Comparison of ENCODE assay signal across 8 cellular contexts in genomic region chr19:46697142-46697960, GRCh38. TPM values are rescaled to one million over a fixed set of nuclear protein-coding genes. Genes with fewer than 3 reads are reported as not detected.
DNase-seq lines count a peak whose midpoint lies in the region; ATAC-seq, FAIRE-seq and TF ChIP-seq lines count a peak whose summit lies in the region.

No MANE protein-coding gene starts in this region.

- CTCF ChIA-PET in endothelial cell of umbilical vein (lab: Charles Lee), result interaction anchor here (0.7 to 1.6 kb wide), 9 partner anchors 9 to 167 kb away, joined by 3 to 7 read pairs (median 3); no protein-coding TSS in a partner anchor

- H3K4me1 ChIP-seq in DND-41 (ENCODE audit: insufficient read depth, low read length) (no peaks in the 10 kb centered on the region), endothelial cell of umbilical vein (ENCODE audit: control insufficient read depth, extremely low read depth, insufficient read depth, low read length) (no peaks in the 10 kb centered on the region), mesendoderm (ENCODE audit: control insufficient read depth, low read depth, low read length) (no peaks in the 10 kb centered on the region), uterus (no peaks in the 10 kb centered on the region)

- POLR2A ChIA-PET in endothelial cell of umbilical vein (lab: Charles Lee), result interaction anchor here (0.6 kb wide), 1 partner anchor 1193 kb away, joined by 5 read pairs; no protein-coding TSS in a partner anchor

- dilution Hi-C loops in endothelial cell of umbilical vein (cut with MboI; ENCODE audit: extremely low pct_ligation_motif_present, low sequenced_read_pairs), result no loop called here

- H3K27ac ChIP-seq in DND-41 (ENCODE audit: low read length), result no peak overlapping the region
- H3K27ac ChIP-seq in endothelial cell of umbilical vein (ENCODE audit: insufficient read depth, low read depth, low read length), result no peak overlapping the region
- H3K27ac ChIP-seq in mesendoderm (ENCODE audit: low read depth, low read length), result no peak overlapping the region
- peak overlapping the region in 1 of 2 donors; percentile 27 for H3K27ac ChIP-seq in uterus

- no peak overlapping the region for H3K23ac ChIP-seq in mesendoderm (ENCODE audit: low read length)

- intact Hi-C loops in endothelial cell of umbilical vein (cut with micrococcal nuclease) (loop anchor here (2.0 kb wide), 1 partner anchor 31 kb away; no protein-coding TSS in a partner anchor), uterus (cut with DNase I; ENCODE audit: low total_unique reads) (no loop called here)

- H3K56ac ChIP-seq in mesendoderm (ENCODE audit: low read length), result peak overlapping the region; percentile 84

- no TSS peak for BruUV-seq in endothelial cell of umbilical vein (replicated peaks; lab: Mats Ljungman, UMichigan)

- TF ChIP-seq POLR2A in endothelial cell of umbilical vein (IDR thresholded peaks at IDR 0.05; ENCODE audit: low read depth, low read length) (no peak), uterus (IDR thresholded peaks at IDR 0.05) (no peak)

- no peaks in the 10 kb centered on the region for H3K9me1 ChIP-seq in endothelial cell of umbilical vein (replicated peaks; ENCODE audit: control insufficient read depth, extremely low read depth, insufficient read depth, low read length)

- H3K18ac ChIP-seq in mesendoderm (ENCODE audit: low read length), result no peak overlapping the region

- H2BK120ac ChIP-seq in mesendoderm (ENCODE audit: low read depth, low read length), result no peak overlapping the region

- H3K4me3 ChIP-seq in DND-41 (ENCODE audit: low read depth in 1 of 2, low read length in 2 of 2) (no peak overlapping the region), endothelial cell of umbilical vein (replicated peaks in 1 of 3; ENCODE audit: insufficient read depth in 1 of 3, low read depth in 1 of 3, low read length in 3 of 3) (no peak overlapping the region), mesendoderm (ENCODE audit: low read length) (no peak overlapping the region), uterus (peak overlapping the region in 1 of 2 donors; percentile 6)

- H2AFZ ChIP-seq in DND-41 (ENCODE audit: low read depth, low read length) (no peak overlapping the region), endothelial cell of umbilical vein (ENCODE audit: low read depth, low read length) (no peak overlapping the region)

- H2BK15ac ChIP-seq in mesendoderm (replicated peaks; ENCODE audit: low read depth), result no peak overlapping the region

- DNase-seq in DND-41, result peak; percentile 58
- peak; percentile 69 for DNase-seq in NCI-H748 treated with DMSO at 0.1 percent for 48 hours (lab: John Stamatoyannopoulos, UW)
- DNase-seq in endothelial cell of umbilical vein (ENCODE audit: low read depth, low spot score), result peak; percentile 76
- DNase-seq in mesendoderm, result peak; percentile 98
- DNase-seq in uterus, result peak; percentile 89 to 90
- no peak for DNase-seq in NCI-H1092 (lab: John Stamatoyannopoulos, UW)

- peaks cover 95% of the 10 kb centered on the region for H3K36me3 ChIP-seq in DND-41 (ENCODE audit: insufficient read depth, low read length)
- peaks cover 22 to 64% of the 10 kb centered on the region in 2 experiments for H3K36me3 ChIP-seq in endothelial cell of umbilical vein (ENCODE audit: control insufficient read depth in 2 of 2, extremely low read depth in 1 of 2, insufficient read depth in 2 of 2, low read length in 2 of 2)
- H3K36me3 ChIP-seq in mesendoderm (ENCODE audit: control insufficient read depth, insufficient read depth, low read length), result peaks cover 17% of the 10 kb centered on the region
- no peaks in the 10 kb centered on the region for H3K36me3 ChIP-seq in uterus

- no peak overlapping the region for H2AK5ac ChIP-seq in mesendoderm (ENCODE audit: low read length)

- no CpG with 5 or more reads among the region's 42 CpGs for WGBS in mesendoderm (ENCODE audit: extremely low coverage, insufficient coverage, low lambda C conversion rate)

- H3K4me2 ChIP-seq in DND-41 (ENCODE audit: insufficient read depth, low read length) (no peak overlapping the region), endothelial cell of umbilical vein (ENCODE audit: insufficient read depth, low read length) (no peak overlapping the region), mesendoderm (ENCODE audit: low read length) (peak overlapping the region; percentile 74)

- no peak overlapping the region for H3K4ac ChIP-seq in mesendoderm (ENCODE audit: low read depth, low read length)

- H4K8ac ChIP-seq in mesendoderm (ENCODE audit: low read depth, low read length), result no peak overlapping the region

- no peak overlapping the region for H2BK5ac ChIP-seq in mesendoderm (ENCODE audit: low read length)

- peaks cover 2% of the 10 kb centered on the region for H3K79me1 ChIP-seq in mesendoderm (ENCODE audit: low read length)

- FAIRE-seq in endothelial cell of umbilical vein (lab: Jason Lieb, UNC), result peak; percentile 74

- H3K9me3 ChIP-seq in DND-41 (ENCODE audit: insufficient read depth, low read length, severe bottlenecking) (no peaks in the 10 kb centered on the region), endothelial cell of umbilical vein (replicated peaks; ENCODE audit: control insufficient read depth, insufficient read depth, low read length) (no peaks in the 10 kb centered on the region), uterus (no peaks in the 10 kb centered on the region)

- peak; percentile 67 for ATAC-seq in DND-41 (ENCODE audit: insufficient read depth, low read depth)
- ATAC-seq in HG03342 (IDR thresholded peaks at IDR 0.05; ENCODE audit: unreplicated experiment), result no peak
- ATAC-seq in HG03457 (IDR thresholded peaks at IDR 0.05; ENCODE audit: unreplicated experiment), result no peak

- TF ChIP-seq CTCF in DND-41 (IDR thresholded peaks at IDR 0.05; ENCODE audit: borderline replicate concordance, extremely low read depth, low read length, poor library complexity, severe bottlenecking) (no peak), endothelial cell of umbilical vein (IDR thresholded peaks at IDR 0.05; ENCODE audit: extremely low read depth in 1 of 2, insufficient read depth in 1 of 2, low read depth in 1 of 2, low read length in 2 of 2) (no peak), uterus (IDR thresholded peaks at IDR 0.05) (no peak)

- H4K20me1 ChIP-seq in DND-41 (ENCODE audit: insufficient read depth, low read length), result peaks cover 26% of the 10 kb centered on the region
- H4K20me1 ChIP-seq in endothelial cell of umbilical vein (replicated peaks; ENCODE audit: control insufficient read depth, extremely low read depth, insufficient read depth, low read length), result no peaks in the 10 kb centered on the region

- H3K79me2 ChIP-seq in DND-41 (ENCODE audit: insufficient read depth, low read length), result no peaks in the 10 kb centered on the region
- no peaks in the 10 kb centered on the region for H3K79me2 ChIP-seq in endothelial cell of umbilical vein (ENCODE audit: control insufficient read depth, insufficient read depth, low read length)
- H3K79me2 ChIP-seq in mesendoderm (ENCODE audit: control insufficient read depth, insufficient read depth, low read length), result peaks cover 1% of the 10 kb centered on the region

- no peak overlapping the region for H4K5ac ChIP-seq in mesendoderm (ENCODE audit: low read length)

- H3K27me3 ChIP-seq in DND-41 (ENCODE audit: insufficient read depth, low read length, poor library complexity), result no peaks in the 10 kb centered on the region
- no peaks in the 10 kb centered on the region for H3K27me3 ChIP-seq in endothelial cell of umbilical vein (ENCODE audit: control insufficient read depth in 2 of 2, insufficient read depth in 2 of 2, low read length in 2 of 2)
- no peaks in the 10 kb centered on the region for H3K27me3 ChIP-seq in mesendoderm (ENCODE audit: insufficient read depth, low read length, poor library complexity)
- no peaks in the 10 kb centered on the region for H3K27me3 ChIP-seq in uterus

- no peak overlapping the region for H3K9ac ChIP-seq in DND-41 (ENCODE audit: low read depth, low read length)
- H3K9ac ChIP-seq in endothelial cell of umbilical vein (replicated peaks; ENCODE audit: extremely low read depth, insufficient read depth, low read length), result no peak overlapping the region
- peak overlapping the region; percentile 59 for H3K9ac ChIP-seq in mesendoderm (ENCODE audit: low read length)

RNA-seq across cellular contexts. Expression of gene PRKD2, which starts 19.6 kb away (rescaled TPM):
- total RNA-seq in endothelial cell of umbilical vein, result 94.9 and 101 TPM in 2 replicates
- polyA plus RNA-seq in endothelial cell of umbilical vein, result 40.4 and 42.4 TPM in 2 replicates
- 34.8 and 36.2 TPM in 2 replicates for polyA plus RNA-seq in endothelial cell of umbilical vein (2011; cell fraction: cytosol; rRNA removed)
- 69.1 and 74.5 TPM in 2 replicates for polyA plus RNA-seq in endothelial cell of umbilical vein (2011; cell fraction: nucleus; rRNA removed)
- polyA plus RNA-seq in endothelial cell of umbilical vein (2012), result 45.1 and 54.6 TPM in 2 replicates
- 43.7 and 55.6 TPM in 2 replicates for polyA minus RNA-seq in endothelial cell of umbilical vein
- polyA minus RNA-seq in endothelial cell of umbilical vein (2011; cell fraction: cytosol; rRNA and poly(A)+ RNA removed), result 10.0 TPM
- 22.5 and 33.7 TPM in 2 replicates for polyA minus RNA-seq in endothelial cell of umbilical vein (2011; cell fraction: nucleus; rRNA and poly(A)+ RNA removed)
- 31.9 TPM for polyA plus RNA-seq in mesendoderm (2013, experiment 1 of 2)
- 37.0 TPM for polyA plus RNA-seq in mesendoderm (2013, experiment 2 of 2)
- total RNA-seq in uterus, result 10 to 100 TPM; 30.8 to 85.7 (median 41.7) TPM

RNA-seq across cellular contexts. Expression of gene DACT3, which starts 36.4 kb away (rescaled TPM):
- 0.22 and 0.65 TPM in 2 replicates for total RNA-seq in endothelial cell of umbilical vein
- 0.76 and 0.83 TPM in 2 replicates for polyA plus RNA-seq in endothelial cell of umbilical vein
- 0.39 TPM in 2 replicates for polyA plus RNA-seq in endothelial cell of umbilical vein (2011; cell fraction: cytosol; rRNA removed)
- polyA plus RNA-seq in endothelial cell of umbilical vein (2011; cell fraction: nucleus; rRNA removed), result 0.39 and 0.55 TPM in 2 replicates
- 0.37 and 0.90 TPM in 2 replicates for polyA plus RNA-seq in endothelial cell of umbilical vein (2012)
- 0.41 and 0.49 TPM in 2 replicates for polyA minus RNA-seq in endothelial cell of umbilical vein
- polyA minus RNA-seq in endothelial cell of umbilical vein (2011; cell fraction: cytosol; rRNA and poly(A)+ RNA removed), result not detected
- polyA minus RNA-seq in endothelial cell of umbilical vein (2011; cell fraction: nucleus; rRNA and poly(A)+ RNA removed), result 0.19 and 0.29 TPM in 2 replicates
- polyA plus RNA-seq in mesendoderm (2013, experiment 1 of 2), result 0.41 TPM
- 0.42 TPM for polyA plus RNA-seq in mesendoderm (2013, experiment 2 of 2)
- total RNA-seq in uterus, result 10 to 100 TPM in 3 of 4 donors, under 1 TPM in 1; 0.29 to 90.1 (median 30.3) TPM

RNA-seq across cellular contexts. Expression of gene FKRP, which starts 48.5 kb away (rescaled TPM):
- total RNA-seq in endothelial cell of umbilical vein, result 28.6 and 32.8 TPM in 2 replicates
- polyA plus RNA-seq in endothelial cell of umbilical vein, result 31.5 and 33.5 TPM in 2 replicates
- 14.6 and 23.7 TPM in 2 replicates for polyA plus RNA-seq in endothelial cell of umbilical vein (2011; cell fraction: cytosol; rRNA removed)
- polyA plus RNA-seq in endothelial cell of umbilical vein (2011; cell fraction: nucleus; rRNA removed), result 49.9 and 63.7 TPM in 2 replicates
- polyA plus RNA-seq in endothelial cell of umbilical vein (2012), result 23.5 and 24.5 TPM in 2 replicates
- 15.9 and 23.2 TPM in 2 replicates for polyA minus RNA-seq in endothelial cell of umbilical vein
- 3.3 TPM for polyA minus RNA-seq in endothelial cell of umbilical vein (2011; cell fraction: cytosol; rRNA and poly(A)+ RNA removed)
- polyA minus RNA-seq in endothelial cell of umbilical vein (2011; cell fraction: nucleus; rRNA and poly(A)+ RNA removed), result 14.5 and 18.0 TPM in 2 replicates
- 27.1 TPM for polyA plus RNA-seq in mesendoderm (2013, experiment 1 of 2)
- polyA plus RNA-seq in mesendoderm (2013, experiment 2 of 2), result 26.5 TPM
- total RNA-seq in uterus, result 100 to 1,000 TPM in 1 of 4 donors, 10 to 100 TPM in 2, 1 to 10 TPM in 1; 7.4 to 154 (median 22.1) TPM

RNA-seq across cellular contexts. Expression of gene STRN4, which starts 48.9 kb away (rescaled TPM):
- 108 and 116 TPM in 2 replicates for total RNA-seq in endothelial cell of umbilical vein
- polyA plus RNA-seq in endothelial cell of umbilical vein, result 144 and 179 TPM in 2 replicates
- polyA plus RNA-seq in endothelial cell of umbilical vein (2011; cell fraction: cytosol; rRNA removed), result 87.1 and 114 TPM in 2 replicates
- 179 and 227 TPM in 2 replicates for polyA plus RNA-seq in endothelial cell of umbilical vein (2011; cell fraction: nucleus; rRNA removed)
- polyA plus RNA-seq in endothelial cell of umbilical vein (2012), result 54.6 and 71.2 TPM in 2 replicates
- polyA minus RNA-seq in endothelial cell of umbilical vein, result 86.7 and 114 TPM in 2 replicates
- polyA minus RNA-seq in endothelial cell of umbilical vein (2011; cell fraction: cytosol; rRNA and poly(A)+ RNA removed), result 31.5 TPM
- 65.9 and 118 TPM in 2 replicates for polyA minus RNA-seq in endothelial cell of umbilical vein (2011; cell fraction: nucleus; rRNA and poly(A)+ RNA removed)
- 77.7 TPM for polyA plus RNA-seq in mesendoderm (2013, experiment 1 of 2)
- 76.0 TPM for polyA plus RNA-seq in mesendoderm (2013, experiment 2 of 2)
- total RNA-seq in uterus, result 100 to 1,000 TPM in 1 of 4 donors, 10 to 100 TPM in 3; 55.1 to 109 (median 81.8) TPM
